In the genomic region with DNA sequence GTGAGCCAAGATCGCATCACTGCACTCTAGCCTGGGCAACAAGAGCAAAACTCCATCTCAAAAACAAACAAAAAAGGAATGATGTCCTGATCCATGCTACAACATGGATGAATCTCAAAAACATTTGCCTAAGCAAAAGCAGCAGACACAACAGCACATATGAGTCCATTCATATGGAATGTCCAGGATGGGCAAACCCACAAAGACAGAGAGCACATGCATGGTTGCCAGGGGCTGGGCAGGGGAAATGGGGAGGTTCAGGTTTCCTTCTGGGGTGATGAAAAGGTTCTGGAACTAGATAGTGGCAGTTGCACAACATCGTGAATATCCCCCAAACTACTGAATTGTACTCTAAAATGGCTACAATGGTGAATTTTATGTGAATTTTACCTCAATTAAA, we compare ENCODE assay signal across 24 cellular contexts. TPM values are rescaled to one million over a fixed set of nuclear protein-coding genes. Genes with fewer than 3 reads are reported as not detected.
DNase-seq lines count a peak whose midpoint lies in the region; ATAC-seq, FAIRE-seq and TF ChIP-seq lines count a peak whose summit lies in the region.
"Had no signal": no experiment of that assay in that cellular context is flagged by ENCODE, and none has a peak within 500 bp of the region (broad histone marks: within the 10 kb centered on the region; RNA-seq: fewer than 3 reads in every experiment).

No MANE protein-coding gene starts in this region.

- no peak overlapping the region for H3K4me3 ChIP-seq in Peyer's patch
- H3K4me3 ChIP-seq: SJCRH30 had no signal

- no peak for ATAC-seq in GM21447 (IDR thresholded peaks at IDR 0.05; ENCODE audit: unreplicated experiment)
- no peak for ATAC-seq in GM18502 (IDR thresholded peaks at IDR 0.05; ENCODE audit: poor library complexity, unreplicated experiment)
- ATAC-seq in HG03342 (IDR thresholded peaks at IDR 0.05; ENCODE audit: unreplicated experiment) = no peak
- ATAC-seq: Panc1 had no signal

- no peaks in the 10 kb centered on the region for H3K27me3 ChIP-seq in Peyer's patch
- H3K27me3 ChIP-seq: SJCRH30 had no signal

- no peaks in the 10 kb centered on the region for H3K9me3 ChIP-seq in Peyer's patch

- no peak for TF ChIP-seq POLR2A in Peyer's patch (IDR thresholded peaks at IDR 0.05)

- no peaks in the 10 kb centered on the region for H3K4me1 ChIP-seq in Peyer's patch

- DNase-seq in HTR-8/SVneo (ENCODE audit: insufficient read length, low spot score) (no peak), amniotic epithelial cell (ENCODE audit: low read depth) (peak; percentile 50), fibroblast of gingiva (ENCODE audit: low read depth) (peak; percentile 65), iris pigment epithelial cell (ENCODE audit: low read depth) (peak; percentile 40), Peyer's patch (no peak)
- DNase-seq: CD4-positive, alpha-beta T cell; COR-L47; DMS79 treated with DMSO at 0.1 percent for 48 hours; KG1; MV-4-11; NCI-H1105 treated with DMSO at 0.1 percent for 48 hours; NCI-H1694; NCI-H2081; NCI-H2171; NCI-H524 treated with DMSO at 0.1 percent for 48 hours; NCI-H82 had no signal

- H3K36me3 ChIP-seq in Peyer's patch = no peaks in the 10 kb centered on the region
- H3K36me3 ChIP-seq: SJCRH30 had no signal

- peak; percentile 23 for FAIRE-seq in HTR-8/SVneo (lab: Jason Lieb, UNC)
- FAIRE-seq: G401.6, GM19239 had no signal

- no peak for TF ChIP-seq CTCF in Peyer's patch (IDR thresholded peaks at IDR 0.05)

- no peak overlapping the region for H3K27ac ChIP-seq in Peyer's patch
- H3K27ac ChIP-seq: HL-60, SJCRH30 had no signal

RNA-seq across cellular contexts. Expression of gene RAI1, which starts 35.3 kb away (rescaled TPM):
- total RNA-seq in Peyer's patch = 10 to 100 TPM; 12.8 to 51.2 (median 47.6) TPM

RNA-seq across cellular contexts. Expression of gene PEMT, which starts 54.5 kb away (rescaled TPM):
- 10 to 100 TPM in 3 of 4 donors, 1 to 10 TPM in 1; 9.9 to 25.0 (median 17.8) TPM for total RNA-seq in Peyer's patch

Comparison
In these comparisons a context has a peak if more than half of its experiments do, and no peak if none do; other contexts are left out.
1. DNase-seq: peak in amniotic epithelial cell (single experiment), fibroblast of gingiva (single experiment) and iris pigment epithelial cell (single experiment); none in HTR-8/SVneo (single experiment) and Peyer's patch (0 of 3).